Comparison of ENCODE assay signal across 7 cellular contexts in the genomic region with DNA sequence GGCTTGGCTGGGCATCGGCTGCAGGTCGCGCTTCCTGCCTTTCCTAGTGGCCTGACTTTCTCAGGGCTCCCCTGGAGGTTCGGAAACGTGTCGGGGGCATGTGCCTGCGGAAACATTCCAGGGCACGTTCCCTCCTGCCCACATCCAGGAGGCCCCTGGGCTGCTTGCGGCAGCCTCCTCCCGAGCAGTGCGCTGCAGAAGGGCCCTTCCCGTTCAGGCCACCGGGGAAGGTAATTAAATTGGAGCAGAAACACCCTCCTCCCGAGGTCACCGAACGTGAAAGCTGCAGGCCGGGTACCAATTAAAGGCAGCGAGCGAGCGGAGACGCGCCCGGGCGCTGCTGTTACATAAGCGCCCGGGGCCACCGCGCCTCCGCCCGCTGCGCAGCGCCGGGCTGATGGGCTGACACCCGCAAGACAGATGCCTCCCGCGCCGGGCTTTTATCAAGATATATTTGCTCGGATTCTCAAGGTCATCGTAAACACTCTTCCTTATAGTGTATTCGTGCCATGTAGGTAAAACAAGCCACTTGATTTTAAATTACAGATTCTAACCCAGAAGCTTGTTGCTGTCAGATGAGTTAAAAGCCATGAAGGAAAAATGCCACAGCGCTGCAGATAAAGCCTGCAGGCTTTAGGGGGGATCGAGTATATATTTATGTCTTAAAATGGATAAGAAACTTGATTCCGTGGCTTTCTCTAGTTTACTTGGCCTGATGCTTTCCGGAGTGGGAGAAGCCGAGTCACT. TPM values are rescaled to one million over a fixed set of nuclear protein-coding genes. Genes with fewer than 3 reads are reported as not detected.
DNase-seq lines count a peak whose midpoint lies in the region; ATAC-seq, FAIRE-seq and TF ChIP-seq lines count a peak whose summit lies in the region.

No MANE protein-coding gene starts in this region.

- no peaks in the 10 kb centered on the region for H3K36me3 Mint-ChIP-seq in progenitor cell of endocrine pancreas (ENCODE audit: insufficient read depth)

- H3K4me1 ChIP-seq in adipocyte (ENCODE audit: control insufficient read depth, insufficient read depth, low read length) (no peaks in the 10 kb centered on the region), right atrium auricular region (peaks cover 0 to 8% of the 10 kb centered on the region in 2 donors)

- peak overlapping the region; percentile 55 for H3K9ac ChIP-seq in adipocyte (ENCODE audit: low read length)

- peak overlapping the region; percentile 67 for H3K4me3 Mint-ChIP-seq in progenitor cell of endocrine pancreas (ENCODE audit: low read depth)

- no peaks in the 10 kb centered on the region for H3K9me3 Mint-ChIP-seq in progenitor cell of endocrine pancreas (ENCODE audit: low read depth)

- peaks cover 7% of the 10 kb centered on the region for H3K4me1 Mint-ChIP-seq in progenitor cell of endocrine pancreas (ENCODE audit: low read depth)

- peaks cover 59% of the 10 kb centered on the region for H3K27me3 Mint-ChIP-seq in progenitor cell of endocrine pancreas

- peak overlapping the region; percentile 50 to 54 for H3K27ac ChIP-seq in right atrium auricular region

- DNase-seq in HTR-8/SVneo (ENCODE audit: insufficient read length, low spot score): peak; percentile 73
- peak; percentile 60 for DNase-seq in adipocyte (ENCODE audit: low read depth)
- no peak for DNase-seq in right atrium auricular region (ENCODE audit: low spot score)
- peak; percentile 37 for DNase-seq in progenitor cell of endocrine pancreas (ENCODE audit: low spot score, unreplicated experiment)
- no peak for DNase-seq in amniotic stem cell (lab: John Stamatoyannopoulos, UW)
- DNase-seq in NCI-H2081 (lab: John Stamatoyannopoulos, UW): no peak

- H3K9me3 ChIP-seq in adipocyte (ENCODE audit: control insufficient read depth, low read length) (no peaks in the 10 kb centered on the region), right atrium auricular region (no peaks in the 10 kb centered on the region)

- no peaks in the 10 kb centered on the region for H3K36me3 ChIP-seq in adipocyte (ENCODE audit: control insufficient read depth, insufficient read depth, low read length, severe bottlenecking)
- no peaks in the 10 kb centered on the region for H3K36me3 ChIP-seq in right atrium auricular region

- TF ChIP-seq CTCF in right atrium auricular region (IDR thresholded peaks at IDR 0.05) (no peak), progenitor cell of endocrine pancreas (IDR thresholded peaks at IDR 0.05; ENCODE audit: unreplicated experiment) (no peak)

- H3K27me3 ChIP-seq in adipocyte (replicated peaks; ENCODE audit: control insufficient read depth, insufficient read depth, low read length) (peaks cover 4% of the 10 kb centered on the region), right atrium auricular region (no peaks in the 10 kb centered on the region)

- no peak for ATAC-seq in HG03025 (IDR thresholded peaks at IDR 0.05; ENCODE audit: low FRiP score, unreplicated experiment)

- FAIRE-seq in HTR-8/SVneo (lab: Jason Lieb, UNC): peak; percentile 87

- H3K4me3 ChIP-seq in adipocyte (ENCODE audit: low read length) (peak overlapping the region; percentile 78), right atrium auricular region (peak overlapping the region; percentile 30 to 51)

- no peak overlapping the region for H3K27ac Mint-ChIP-seq in progenitor cell of endocrine pancreas

RNA-seq across cellular contexts. Expression of gene SSPN, which starts 31.4 kb away (rescaled TPM):
- total RNA-seq in right atrium auricular region: 10 to 100 TPM; 52.4 to 61.1 TPM
- total RNA-seq in progenitor cell of endocrine pancreas: 2.1 and 2.8 TPM in 2 replicates

Comparison
In these comparisons a context has a peak if more than half of its experiments do, and no peak if none do; other contexts are left out.
1. DNase-seq: peak in HTR-8/SVneo (single experiment), adipocyte (single experiment) and progenitor cell of endocrine pancreas (single experiment); none in right atrium auricular region (single experiment), amniotic stem cell (single experiment) and NCI-H2081 (0 of 2).
2. RNA of gene SSPN, which starts 31.4 kb away (total RNA-seq): 52.4 to 61.1 TPM in right atrium auricular region; 2.1 to 2.8 TPM in progenitor cell of endocrine pancreas; every median in the first group is over 10 times any median in the second.